In genomic region chr13:91174886-91175501, GRCh38 we compare ENCODE assay signal across 1 cellular context.
TF ChIP-seq lines count a peak whose summit lies in the region.

No MANE protein-coding gene starts in this region.

TF ChIP-seq in K562, 482 proteins besides CTCF, POLR2A, EP300 and RAD21 (continued from another document):
- TF ChIP-seq HOMEZ (CRISPR knock-in tag; IDR thresholded peaks at IDR 0.05): 0 out of 2 replicates have a peak, but pooled peaks have one; percentile 9
- TF ChIP-seq ZNF12 (CRISPR knock-in tag; IDR thresholded peaks at IDR 0.05): 0 out of 2 replicates have a peak, but pooled peaks have one; percentile 38
- no peak for TF ChIP-seq POU5F1 (IDR thresholded peaks at IDR 0.05; ENCODE audit: borderline replicate concordance, low read depth, low read length, partially characterized antibody)
- no peak for TF ChIP-seq SMC3 (conservative IDR thresholded peaks at IDR 0.05; ENCODE audit: insufficient read depth, low read depth, low read length)
- TF ChIP-seq ZFPM2 (CRISPR knock-in tag; IDR thresholded peaks at IDR 0.05): peak; percentile 74; the same call in 1 of the 2 replicates
- no peak for TF ChIP-seq ZBTB34 (CRISPR knock-in tag; IDR thresholded peaks at IDR 0.05)
- no peak for TF ChIP-seq DIDO1 (tag; IDR thresholded peaks at IDR 0.05; ENCODE audit: low read depth)
- TF ChIP-seq RCOR1 (IDR thresholded peaks at IDR 0.05; ENCODE audit: borderline replicate concordance in 1 of 2, low read depth in 2 of 2, low read length in 2 of 2): no peak
- TF ChIP-seq IFI16 (CRISPR knock-in tag; IDR thresholded peaks at IDR 0.05): no peak
- 0 out of 2 replicates have a peak, but pooled peaks have one; percentile 52 for TF ChIP-seq ZBTB9 (CRISPR knock-in tag; IDR thresholded peaks at IDR 0.05)
- TF ChIP-seq NELFE (IDR thresholded peaks at IDR 0.05; ENCODE audit: insufficient read depth, insufficient read length): no peak
- TF ChIP-seq ZNF785 (CRISPR knock-in tag; IDR thresholded peaks at IDR 0.05): no peak
- TF ChIP-seq NR1H2 (CRISPR knock-in tag; IDR thresholded peaks at IDR 0.05): no peak
- TF ChIP-seq TRIM28 (IDR thresholded peaks at IDR 0.05): no peak
- TF ChIP-seq FOXA1 (IDR thresholded peaks at IDR 0.05; ENCODE audit: borderline replicate concordance): no peak
- TF ChIP-seq HLTF (IDR thresholded peaks at IDR 0.05): no peak
- 0 out of 2 replicates have a peak, but pooled peaks have one; percentile 57 for TF ChIP-seq GTF2A2 (tag; IDR thresholded peaks at IDR 0.05)
- peak; percentile 78; the same call in 1 of the 2 replicates for TF ChIP-seq RBM14 (IDR thresholded peaks at IDR 0.05; ENCODE audit: borderline replicate concordance, insufficient read depth, low read depth, low read length)
- peak; percentile 84; the same call in 1 of the 2 replicates for TF ChIP-seq REST (CRISPR knock-in tag; IDR thresholded peaks at IDR 0.05; ENCODE audit: low read depth)
- no peak for TF ChIP-seq POLR2B (IDR thresholded peaks at IDR 0.05; ENCODE audit: low read depth, partially characterized antibody)
- TF ChIP-seq, protein P1, sequence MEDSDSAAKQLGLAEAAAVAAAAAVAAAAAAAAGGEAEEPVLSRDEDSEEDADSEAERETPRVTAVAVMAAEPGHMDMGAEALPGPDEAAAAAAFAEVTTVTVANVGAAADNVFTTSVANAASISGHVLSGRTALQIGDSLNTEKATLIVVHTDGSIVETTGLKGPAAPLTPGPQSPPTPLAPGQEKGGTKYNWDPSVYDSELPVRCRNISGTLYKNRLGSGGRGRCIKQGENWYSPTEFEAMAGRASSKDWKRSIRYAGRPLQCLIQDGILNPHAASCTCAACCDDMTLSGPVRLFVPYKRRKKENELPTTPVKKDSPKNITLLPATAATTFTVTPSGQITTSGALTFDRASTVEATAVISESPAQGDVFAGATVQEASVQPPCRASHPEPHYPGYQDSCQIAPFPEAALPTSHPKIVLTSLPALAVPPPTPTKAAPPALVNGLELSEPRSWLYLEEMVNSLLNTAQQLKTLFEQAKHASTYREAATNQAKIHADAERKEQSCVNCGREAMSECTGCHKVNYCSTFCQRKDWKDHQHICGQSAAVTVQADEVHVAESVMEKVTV (CRISPR knock-in tag; IDR thresholded peaks at IDR 0.05): no peak
- no peak for TF ChIP-seq ZNF586 (CRISPR knock-in tag; conservative IDR thresholded peaks at IDR 0.05)
- TF ChIP-seq SUPT5H (IDR thresholded peaks at IDR 0.05): no peak
- 0 out of 2 replicates have a peak, but pooled peaks have one; percentile 21 for TF ChIP-seq ATF2 (CRISPR knock-in tag; IDR thresholded peaks at IDR 0.05)
- TF ChIP-seq GTF2F1 (IDR thresholded peaks at IDR 0.05; ENCODE audit: low read depth, low read length): no peak
- TF ChIP-seq XRCC4 (IDR thresholded peaks at IDR 0.05; ENCODE audit: extremely low read depth, insufficient read depth, insufficient read length): no peak
- TF ChIP-seq USF1 (CRISPR knock-in tag; IDR thresholded peaks at IDR 0.05): peak; percentile 3; the same call in 1 of the 2 replicates
- no peak for TF ChIP-seq MXI1 (IDR thresholded peaks at IDR 0.05; ENCODE audit: low read depth, low read length)
- no peak for TF ChIP-seq RNF2 (IDR thresholded peaks at IDR 0.05)
- no peak for TF ChIP-seq THRAP3 (IDR thresholded peaks at IDR 0.05; ENCODE audit: borderline replicate concordance)
- 0 out of 2 replicates have a peak, but pooled peaks have one; percentile 35 for TF ChIP-seq ZSCAN32 (CRISPR knock-in tag; IDR thresholded peaks at IDR 0.05)
- peak; percentile 83; the same call in 1 of the 2 replicates for TF ChIP-seq ZBTB17 (CRISPR knock-in tag; IDR thresholded peaks at IDR 0.05)
